ENCODE assay signal across 23 cellular contexts in genomic region chr2:9795071-9795470, GRCh38. TPM values are rescaled to one million over a fixed set of nuclear protein-coding genes. Genes with fewer than 3 reads are reported as not detected.
DNase-seq lines count a peak whose midpoint lies in the region; ATAC-seq, FAIRE-seq and TF ChIP-seq lines count a peak whose summit lies in the region.
"Had no signal": no experiment of that assay in that cellular context is flagged by ENCODE, and none has a peak within 500 bp of the region (broad histone marks: within the 10 kb centered on the region; RNA-seq: fewer than 3 reads in every experiment).

No MANE protein-coding gene starts in this region.

- TF ChIP-seq RAD21 in HepG2 (CRISPR knock-in tag; IDR thresholded peaks at IDR 0.05): no peak

- DNase-seq in left ventricle myocardium superior (peak; percentile 8), Right ventricle myocardium inferior (ENCODE audit: missing footprints) (no peak), HepG2 (ENCODE audit: low spot score) (no peak), tibial nerve (ENCODE audit: low spot score in 2 of 2) (no peak), hepatic stellate cell (ENCODE audit: low spot score) (no peak)
- DNase-seq in stimulated activated CD4-positive, alpha-beta T cell treated with anti-CD3 and anti-CD28 coated beads, Interleukin-2, amount 100 ng/mL, for 24 hours: no peak
- DNase-seq: AML-193; CD8-positive, alpha-beta T cell; H7; Kasumi-1; NCI-H1105; NCI-H1436 treated with DMSO at 0.1 percent for 48 hours; NCI-H1930; NCI-H446; NCI-H526; NCI-H82; PC-9; SIG-M5 had no signal

- in situ Hi-C loops in HepG2 (cut with HindIII; ENCODE audit: extremely low pct_ligation_motif_present, low pct_unique_long_range_greater_than_20kb): loop anchor here (5.0 kb wide), 1 partner anchor 252 kb away; no protein-coding TSS in a partner anchor

- H3K27me3 ChIP-seq in HepG2 (ENCODE audit: control insufficient read depth in 1 of 2, insufficient read depth in 2 of 2, low read length in 2 of 2) (peaks cover 2 to 25% of the 10 kb centered on the region in 2 experiments; a peak in 3 of 5 replicates), tibial nerve (no peaks in the 10 kb centered on the region)

- TF ChIP-seq EP300 in HepG2 (IDR thresholded peaks at IDR 0.05; ENCODE audit: low read depth in 2 of 2, low read length in 2 of 2): no peak
- no peak for TF ChIP-seq EP300 in HepG2 (CRISPR knock-in tag; IDR thresholded peaks at IDR 0.05; ENCODE audit: borderline replicate concordance)
- no peak for TF ChIP-seq EP300 in tibial nerve (IDR thresholded peaks at IDR 0.05)

- TF ChIP-seq POLR2A in HepG2 (IDR thresholded peaks at IDR 0.05; ENCODE audit: insufficient read depth in 1 of 2, low read depth in 2 of 2, low read length in 2 of 2) (no peak), tibial nerve (IDR thresholded peaks at IDR 0.05) (no peak)

- TF ChIP-seq CTCF in VCaP (conservative IDR thresholded peaks at IDR 0.05) (no peak), HepG2 (CRISPR knock-in tag; IDR thresholded peaks at IDR 0.05) (no peak), tibial nerve (IDR thresholded peaks at IDR 0.05) (no peak)

- H3K4me3 ChIP-seq in HepG2 (replicated peaks in 1 of 3; ENCODE audit: insufficient read depth in 1 of 3, low read depth in 2 of 3, low read length in 3 of 3): no peak overlapping the region; a peak in 1 of 6 replicates
- H3K4me3 ChIP-seq in tibial nerve: no peak overlapping the region
- H3K4me3 ChIP-seq: K562, PC-9, SK-N-MC had no signal

- no peak overlapping the region for H3K9ac ChIP-seq in HepG2 (ENCODE audit: insufficient read depth, low read depth, low read length)

- POLR2A ChIA-PET in HepG2 (lab: Yijun Ruan, JAX): no interaction called here

- CTCF ChIA-PET in HepG2 (lab: Yijun Ruan, JAX; ENCODE audit: low intra/inter-chr PET ratio, low total read pairs): no interaction called here

- WGBS in HepG2 (ENCODE audit: low lambda C conversion rate): 20% methylated on average over 6 of the region's 6 CpGs
- 61 to 86% methylated on average over 6 of the region's 6 CpGs for WGBS in tibial nerve, 2 donors

- no TSS peak for BruUV-seq in HepG2 (replicated peaks; lab: Mats Ljungman, UMichigan)

- no peaks in the 10 kb centered on the region for H4K20me1 ChIP-seq in HepG2 (ENCODE audit: insufficient read depth, low read length)

- H3K4me1 ChIP-seq in HepG2 (ENCODE audit: insufficient read depth, low read length) (peaks cover 52% of the 10 kb centered on the region), tibial nerve (peaks cover 0 to 14% (median 7%) of the 10 kb centered on the region in 4 donors)

- H3K36me3 ChIP-seq in HepG2 (replicated peaks in 1 of 2; ENCODE audit: control insufficient read depth in 1 of 2, insufficient read depth in 2 of 2, low read length in 2 of 2): no peaks in the 10 kb centered on the region
- no peaks in the 10 kb centered on the region for H3K36me3 ChIP-seq in tibial nerve

- ATAC-seq in left ventricle myocardium superior (no peak), Right ventricle myocardium inferior (no peak), HepG2 (no peak)
- ATAC-seq: CD8-positive, alpha-beta T cell; K562 had no signal

- no peaks in the 10 kb centered on the region for H3K79me2 ChIP-seq in HepG2 (ENCODE audit: insufficient read depth, low read length)

- H2AFZ ChIP-seq in HepG2 (ENCODE audit: low read length): no peak overlapping the region
- H2AFZ ChIP-seq: PC-9 had no signal

- intact Hi-C loops in left ventricle myocardium superior (cut with micrococcal nuclease): no loop called here
- intact Hi-C loops in Right ventricle myocardium inferior (cut with DNase I): loop anchor here (5.0 kb wide), 2 partner anchors 47 to 247 kb away; partner anchors contain the start of genes KLF11 and TAF1B
- intact Hi-C loops in HepG2 (cut with micrococcal nuclease; ENCODE audit: unreplicated experiment): no loop called here

- H3K9me3 ChIP-seq in HepG2 (ENCODE audit: low read length) (no peaks in the 10 kb centered on the region), tibial nerve (no peaks in the 10 kb centered on the region)

- FAIRE-seq in HepG2 (lab: Jason Lieb, UNC): no peak
- FAIRE-seq: GM18507, K562 had no signal

- H3K27ac ChIP-seq in VCaP: peak overlapping the region; percentile 87; the same call in 1 of the 2 replicates
- H3K27ac ChIP-seq in HepG2 (ENCODE audit: extremely low read length, insufficient read depth, low read length): no peak overlapping the region
- no peak overlapping the region for H3K27ac ChIP-seq in tibial nerve
- H3K27ac ChIP-seq: C4-2B, PC-9, SK-N-MC had no signal

- peak overlapping the region; percentile 25; the same call in 1 of the 2 replicates for H3K4me2 ChIP-seq in HepG2 (ENCODE audit: low read depth, low read length)
- H3K4me2 ChIP-seq: PC-9 had no signal

TF ChIP-seq in HepG2, 621 proteins besides CTCF, POLR2A, EP300 and RAD21:
- TF ChIP-seq SAP130 (CRISPR knock-in tag; IDR thresholded peaks at IDR 0.05; ENCODE audit: low read depth) (peak; percentile 16; the same call in 1 of the 2 replicates), ZBTB21 (CRISPR knock-in tag; IDR thresholded peaks at IDR 0.05) (peak; percentile 81), HNF4G (IDR thresholded peaks at IDR 0.05; ENCODE audit: borderline replicate concordance, low read depth, low read length) (0 out of 2 replicates have a peak, but pooled peaks have one; percentile 18), HNF4G (CRISPR knock-in tag; IDR thresholded peaks at IDR 0.05; ENCODE audit: borderline replicate concordance, low read depth) (no peak), ATF3 (CRISPR knock-in tag; IDR thresholded peaks at IDR 0.05) (no peak), TFAP4 (IDR thresholded peaks at IDR 0.05; ENCODE audit: borderline replicate concordance, low read depth) (peak; percentile 6; the same call in 1 of the 2 replicates), ZNF790 (CRISPR knock-in tag; IDR thresholded peaks at IDR 0.05; ENCODE audit: borderline replicate concordance) (peak; percentile 100), DMTF1 (CRISPR knock-in tag; IDR thresholded peaks at IDR 0.05) (no peak), MED8 (CRISPR knock-in tag; IDR thresholded peaks at IDR 0.05; ENCODE audit: insufficient replicate concordance) (no peak)

RNA-seq across cellular contexts. Expression of gene TAF1B, which starts 48.2 kb away (rescaled TPM):
- total RNA-seq in left ventricle myocardium superior (3.6 TPM), Right ventricle myocardium inferior (6.3 TPM), HepG2 (2016; rRNA removed; fragmentation: Illumina TruSeq; extraction: Trizol) (27.7 and 34.0 TPM in 2 replicates), tibial nerve (10 to 100 TPM; 10.8 to 21.4 (median 17.9) TPM)
- 6.1 and 6.8 TPM in 2 replicates for total RNA-seq in HepG2 (2016; cell fraction: cytosol; rRNA removed; fragmentation: Illumina TruSeq; extraction: Trizol; ENCODE audit: low read depth)
- 26.3 and 35.7 TPM in 2 replicates for total RNA-seq in HepG2 (2016; cell fraction: insoluble cytoplasmic fraction; rRNA removed; fragmentation: Illumina TruSeq; extraction: Trizol)
- total RNA-seq in HepG2 (2016; cell fraction: membrane; rRNA removed; fragmentation: Illumina TruSeq; extraction: Trizol): 10.3 and 12.6 TPM in 2 replicates
- 33.1 and 35.1 TPM in 2 replicates for total RNA-seq in HepG2 (2016; cell fraction: nucleus; rRNA removed; fragmentation: Illumina TruSeq; extraction: Trizol)
- 10.7 and 13.3 TPM in 2 replicates for polyA plus RNA-seq in HepG2 (2011; rRNA removed)
- 4.8 and 6.4 TPM in 2 replicates for polyA plus RNA-seq in HepG2 (2011; cell fraction: cytosol; rRNA removed)
- polyA plus RNA-seq in HepG2 (2011; cell fraction: nucleus; rRNA removed): 6.6 and 9.5 TPM in 2 replicates
- polyA plus RNA-seq in HepG2 (2012): 8.9 and 14.8 TPM in 2 replicates
- 3.0 and 3.3 TPM in 2 replicates for polyA plus RNA-seq in HepG2 (2016; cell fraction: cytosol; fragmentation: Illumina TruSeq; extraction: Trizol; ENCODE audit: low read depth)
- 30.6 and 33.2 TPM in 2 replicates for polyA plus RNA-seq in HepG2 (2016; cell fraction: insoluble cytoplasmic fraction; fragmentation: Illumina TruSeq; extraction: Trizol; ENCODE audit: low read depth)
- polyA plus RNA-seq in HepG2 (2016; cell fraction: membrane; fragmentation: Illumina TruSeq; extraction: Trizol; ENCODE audit: low read depth): 4.6 and 6.3 TPM in 2 replicates
- 20.1 and 24.0 TPM in 2 replicates for polyA plus RNA-seq in HepG2 (2016; cell fraction: nucleus; fragmentation: Illumina TruSeq; extraction: Trizol; ENCODE audit: insufficient read depth, low read depth)
- 9.4 and 16.3 TPM in 2 replicates for polyA minus RNA-seq in HepG2 (2011; rRNA and poly(A)+ RNA removed; ENCODE audit: low replicate concordance)
- polyA minus RNA-seq in HepG2 (2011; cell fraction: cytosol; rRNA and poly(A)+ RNA removed): 14.0 and 16.2 TPM in 2 replicates
- 90.8 and 101 TPM in 2 replicates for polyA minus RNA-seq in HepG2 (2011; cell fraction: nucleus; rRNA and poly(A)+ RNA removed)
